In the genomic region with DNA sequence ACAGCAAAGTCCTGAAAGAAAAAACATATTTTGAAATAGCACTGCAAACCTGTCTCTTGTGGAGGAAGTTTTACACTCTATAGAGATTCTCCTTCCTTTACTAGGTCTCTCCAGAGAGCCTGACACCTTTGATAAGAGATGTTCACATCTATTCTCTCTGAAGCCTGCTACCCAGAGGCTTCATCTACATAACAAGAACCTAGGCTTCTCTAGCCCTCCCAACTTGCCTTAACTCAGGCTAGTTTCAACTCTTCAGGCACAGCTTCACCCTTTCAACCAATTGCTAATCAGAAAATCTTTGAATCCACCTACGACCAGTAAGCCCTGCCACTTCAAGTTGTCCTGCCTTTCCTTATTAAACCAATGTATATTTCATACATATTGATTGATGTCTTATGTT, we compare ENCODE assay signal across 17 cellular contexts.
DNase-seq lines count a peak whose midpoint lies in the region; ATAC-seq and TF ChIP-seq lines count a peak whose summit lies in the region.
"Had no signal": no experiment of that assay in that cellular context is flagged by ENCODE, and none has a peak within 500 bp of the region (broad histone marks: within the 10 kb centered on the region; RNA-seq: fewer than 3 reads in every experiment).

No MANE protein-coding gene starts in this region.

- ATAC-seq in natural killer cell treated with Interleukin-12 subunit alpha and Interleukin-12 subunit beta and Interleukin-15 and Interleukin-18, amount 100 ng/mL, for 72 hours: no peak
- ATAC-seq in natural killer cell (no peak), WTC11 (peak; percentile 93), psoas muscle (no peak)
- ATAC-seq: CD8-positive, alpha-beta T cell; HepG2 had no signal

- H3K36me3 Mint-ChIP-seq in natural killer cell treated with Interleukin-12 subunit alpha and Interleukin-12 subunit beta and Interleukin-15 and Interleukin-18, amount 100 ng/mL, for 72 hours: peaks cover 32% of the 10 kb centered on the region
- H3K36me3 Mint-ChIP-seq in natural killer cell (no peaks in the 10 kb centered on the region), WTC11 (peaks cover 5% of the 10 kb centered on the region; the same call in 1 of the 2 replicates)
- H3K36me3 Mint-ChIP-seq in activated CD4-positive, alpha-beta T cell treated with anti-CD3 and anti-CD28 coated beads, Interleukin-2, amount 10 ng/mL, durations not matched to agents 7 days and 5 days (ENCODE audit: low read depth): no peaks in the 10 kb centered on the region
- H3K36me3 Mint-ChIP-seq: CD8-positive, alpha-beta T cell had no signal

- POLR2A ChIA-PET in WTC11 (lab: Charles Lee): no interaction called here
- POLR2A ChIA-PET in activated CD4-positive, alpha-beta T cell treated with anti-CD3 and anti-CD28 coated beads, Interleukin-2, amount 10 ng/mL, durations not matched to agents 7 days and 5 days (lab: Charles Lee): no interaction called here

- peak overlapping the region; percentile 82 for H3K27ac ChIP-seq in psoas muscle
- no peak overlapping the region for H3K27ac ChIP-seq in substantia nigra (ENCODE audit: low read depth, low read length, poor library complexity, severe bottlenecking)
- H3K27ac ChIP-seq: BLaER1 treated with 17β-estradiol and CSF1 and Interleukin-3, amounts not matched to agents 10 nM and 100 nM; HL-60 had no signal

- no peaks in the 10 kb centered on the region for H3K9me3 ChIP-seq in psoas muscle
- H3K9me3 ChIP-seq: BLaER1 treated with 17β-estradiol and CSF1 and Interleukin-3, amounts not matched to agents 10 nM and 100 nM; HAP-1 had no signal

- H3K4me1 ChIP-seq in psoas muscle: no peaks in the 10 kb centered on the region
- H3K4me1 ChIP-seq: BLaER1 treated with 17β-estradiol and CSF1 and Interleukin-3, amounts not matched to agents 10 nM and 100 nM; HAP-1 had no signal

- peak overlapping the region; percentile 93 to 94 for H3K27ac Mint-ChIP-seq in natural killer cell treated with Interleukin-12 subunit alpha and Interleukin-12 subunit beta and Interleukin-15 and Interleukin-18, amount 100 ng/mL, for 72 hours
- H3K27ac Mint-ChIP-seq in natural killer cell: no peak overlapping the region
- H3K27ac Mint-ChIP-seq in WTC11: peak overlapping the region; percentile 71; the same call in 1 of the 2 replicates
- H3K27ac Mint-ChIP-seq in activated CD4-positive, alpha-beta T cell treated with anti-CD3 and anti-CD28 coated beads, Interleukin-2, amount 10 ng/mL, durations not matched to agents 7 days and 5 days: no peak overlapping the region
- H3K27ac Mint-ChIP-seq: B cell; CD8-positive, alpha-beta T cell; IgD-negative memory B cell had no signal

- H3K4me1 Mint-ChIP-seq in natural killer cell treated with Interleukin-12 subunit alpha and Interleukin-12 subunit beta and Interleukin-15 and Interleukin-18, amount 100 ng/mL, for 72 hours (ENCODE audit: low read depth in 2 of 2): peaks cover 62 to 63% of the 10 kb centered on the region in 2 donors
- H3K4me1 Mint-ChIP-seq in natural killer cell (peaks cover 14 to 15% of the 10 kb centered on the region in 2 donors), WTC11 (peaks cover 12% of the 10 kb centered on the region)
- no peaks in the 10 kb centered on the region for H3K4me1 Mint-ChIP-seq in activated CD4-positive, alpha-beta T cell treated with anti-CD3 and anti-CD28 coated beads, Interleukin-2, amount 10 ng/mL, durations not matched to agents 7 days and 5 days
- H3K4me1 Mint-ChIP-seq: B cell had no signal

- no peaks in the 10 kb centered on the region for H3K27me3 ChIP-seq in psoas muscle (ENCODE audit: insufficient read depth in 3 of 3, low read length in 2 of 3)

- intact Hi-C loops in natural killer cell (cut with micrococcal nuclease): no loop called here
- intact Hi-C loops in psoas muscle (cut with DNase I): no loop called here

- CTCF ChIA-PET in WTC11 (lab: Charles Lee): no interaction called here
- CTCF ChIA-PET in activated CD4-positive, alpha-beta T cell treated with anti-CD3 and anti-CD28 coated beads, Interleukin-2, amount 10 ng/mL, durations not matched to agents 7 days and 5 days (lab: Charles Lee): no interaction called here

- H3K9me3 Mint-ChIP-seq in natural killer cell treated with Interleukin-12 subunit alpha and Interleukin-12 subunit beta and Interleukin-15 and Interleukin-18, amount 100 ng/mL, for 72 hours: peaks cover 8% of the 10 kb centered on the region
- H3K9me3 Mint-ChIP-seq in natural killer cell (no peaks in the 10 kb centered on the region), WTC11 (peaks cover 10% of the 10 kb centered on the region)
- no peaks in the 10 kb centered on the region for H3K9me3 Mint-ChIP-seq in activated CD4-positive, alpha-beta T cell treated with anti-CD3 and anti-CD28 coated beads, Interleukin-2, amount 10 ng/mL, durations not matched to agents 7 days and 5 days
- H3K9me3 Mint-ChIP-seq: CD8-positive, alpha-beta T cell; IgD-negative memory B cell had no signal

- peak overlapping the region; percentile 70 for H3K4me3 ChIP-seq in psoas muscle
- H3K4me3 ChIP-seq: BLaER1 treated with 17β-estradiol and CSF1 and Interleukin-3, amounts not matched to agents 10 nM and 100 nM; HAP-1 had no signal

- H3K27me3 Mint-ChIP-seq in natural killer cell treated with Interleukin-12 subunit alpha and Interleukin-12 subunit beta and Interleukin-15 and Interleukin-18, amount 100 ng/mL, for 72 hours: no peaks in the 10 kb centered on the region
- H3K27me3 Mint-ChIP-seq in natural killer cell (ENCODE audit: low read depth in 2 of 2) (peaks cover 0 to 3% of the 10 kb centered on the region in 2 donors), WTC11 (ENCODE audit: low read depth) (no peaks in the 10 kb centered on the region)
- no peaks in the 10 kb centered on the region for H3K27me3 Mint-ChIP-seq in activated CD4-positive, alpha-beta T cell treated with anti-CD3 and anti-CD28 coated beads, Interleukin-2, amount 10 ng/mL, durations not matched to agents 7 days and 5 days
- H3K27me3 Mint-ChIP-seq: B cell, IgD-negative memory B cell had no signal

- WGBS in psoas muscle, 3 donors: 38 to 54% (median 48%) methylated on average over 1 of the region's 1 CpG

- peak overlapping the region; percentile 30 for H3K4me3 Mint-ChIP-seq in natural killer cell treated with Interleukin-12 subunit alpha and Interleukin-12 subunit beta and Interleukin-15 and Interleukin-18, amount 100 ng/mL, for 72 hours
- H3K4me3 Mint-ChIP-seq in natural killer cell (no peak overlapping the region), WTC11 (no peak overlapping the region)
- H3K4me3 Mint-ChIP-seq in activated CD4-positive, alpha-beta T cell treated with anti-CD3 and anti-CD28 coated beads, Interleukin-2, amount 10 ng/mL, durations not matched to agents 7 days and 5 days: no peak overlapping the region
- H3K4me3 Mint-ChIP-seq: B cell; CD8-positive, alpha-beta T cell; IgD-negative memory B cell had no signal

- TF ChIP-seq CTCF in natural killer cell (IDR thresholded peaks at IDR 0.05) (no peak), WTC11 (IDR thresholded peaks at IDR 0.05) (no peak), psoas muscle (IDR thresholded peaks at IDR 0.05) (no peak)

- peaks cover 0 to 8% of the 10 kb centered on the region in 2 donors for H3K36me3 ChIP-seq in psoas muscle (ENCODE audit: insufficient read depth in 1 of 2, low read depth in 1 of 2)
- H3K36me3 ChIP-seq: BLaER1 treated with 17β-estradiol and CSF1 and Interleukin-3, amounts not matched to agents 10 nM and 100 nM; HAP-1 had no signal

- DNase-seq in natural killer cell treated with Interleukin-12 subunit alpha and Interleukin-12 subunit beta and Interleukin-15 and Interleukin-18, amount 100 ng/mL, for 72 hours (ENCODE audit: low spot score): no peak
- DNase-seq in natural killer cell (no peak), WTC11 (ENCODE audit: low spot score) (no peak), psoas muscle (no peak), NCI-H345 treated with DMSO at 0.1 percent for 48 hours (lab: John Stamatoyannopoulos, UW; ENCODE audit: unreplicated experiment) (no peak), substantia nigra (lab: John Stamatoyannopoulos, UW) (no peak)
- DNase-seq in activated CD4-positive, alpha-beta T cell treated with anti-CD3 and anti-CD28 coated beads, Interleukin-2, amount 10 ng/mL, durations not matched to agents 7 days and 5 days: no peak
- DNase-seq: Calu3; CD8-positive, alpha-beta T cell; DMS79 treated with DMSO at 0.1 percent for 48 hours; GF-D8 had no signal

TF ChIP-seq in WTC11, 78 proteins besides CTCF, POLR2A, EP300 and RAD21 (continues in another document):
- TF ChIP-seq, protein P1, sequence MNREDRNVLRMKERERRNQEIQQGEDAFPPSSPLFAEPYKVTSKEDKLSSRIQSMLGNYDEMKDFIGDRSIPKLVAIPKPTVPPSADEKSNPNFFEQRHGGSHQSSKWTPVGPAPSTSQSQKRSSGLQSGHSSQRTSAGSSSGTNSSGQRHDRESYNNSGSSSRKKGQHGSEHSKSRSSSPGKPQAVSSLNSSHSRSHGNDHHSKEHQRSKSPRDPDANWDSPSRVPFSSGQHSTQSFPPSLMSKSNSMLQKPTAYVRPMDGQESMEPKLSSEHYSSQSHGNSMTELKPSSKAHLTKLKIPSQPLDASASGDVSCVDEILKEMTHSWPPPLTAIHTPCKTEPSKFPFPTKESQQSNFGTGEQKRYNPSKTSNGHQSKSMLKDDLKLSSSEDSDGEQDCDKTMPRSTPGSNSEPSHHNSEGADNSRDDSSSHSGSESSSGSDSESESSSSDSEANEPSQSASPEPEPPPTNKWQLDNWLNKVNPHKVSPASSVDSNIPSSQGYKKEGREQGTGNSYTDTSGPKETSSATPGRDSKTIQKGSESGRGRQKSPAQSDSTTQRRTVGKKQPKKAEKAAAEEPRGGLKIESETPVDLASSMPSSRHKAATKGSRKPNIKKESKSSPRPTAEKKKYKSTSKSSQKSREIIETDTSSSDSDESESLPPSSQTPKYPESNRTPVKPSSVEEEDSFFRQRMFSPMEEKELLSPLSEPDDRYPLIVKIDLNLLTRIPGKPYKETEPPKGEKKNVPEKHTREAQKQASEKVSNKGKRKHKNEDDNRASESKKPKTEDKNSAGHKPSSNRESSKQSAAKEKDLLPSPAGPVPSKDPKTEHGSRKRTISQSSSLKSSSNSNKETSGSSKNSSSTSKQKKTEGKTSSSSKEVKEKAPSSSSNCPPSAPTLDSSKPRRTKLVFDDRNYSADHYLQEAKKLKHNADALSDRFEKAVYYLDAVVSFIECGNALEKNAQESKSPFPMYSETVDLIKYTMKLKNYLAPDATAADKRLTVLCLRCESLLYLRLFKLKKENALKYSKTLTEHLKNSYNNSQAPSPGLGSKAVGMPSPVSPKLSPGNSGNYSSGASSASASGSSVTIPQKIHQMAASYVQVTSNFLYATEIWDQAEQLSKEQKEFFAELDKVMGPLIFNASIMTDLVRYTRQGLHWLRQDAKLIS (CRISPR knock-in tag; IDR thresholded peaks at IDR 0.05; ENCODE audit: borderline replicate concordance): no peak
- TF ChIP-seq RELA (CRISPR knock-in tag; IDR thresholded peaks at IDR 0.05; ENCODE audit: borderline replicate concordance) (no peak), ELF4 (CRISPR knock-in tag; IDR thresholded peaks at IDR 0.05; ENCODE audit: low read depth) (no peak)

Comparison
In these comparisons a context has a peak if more than half of its experiments do, and no peak if none do; other contexts are left out.
1. H3K27ac Mint-ChIP-seq: peak in natural killer cell treated with Interleukin-12 subunit alpha and Interleukin-12 subunit beta and Interleukin-15 and Interleukin-18, amount 100 ng/mL, for 72 hours (2 of 2) and WTC11 (single experiment); none in natural killer cell (0 of 2) and activated CD4-positive, alpha-beta T cell treated with anti-CD3 and anti-CD28 coated beads, Interleukin-2, amount 10 ng/mL, durations not matched to agents 7 days and 5 days (single experiment).